In the genomic region with DNA sequence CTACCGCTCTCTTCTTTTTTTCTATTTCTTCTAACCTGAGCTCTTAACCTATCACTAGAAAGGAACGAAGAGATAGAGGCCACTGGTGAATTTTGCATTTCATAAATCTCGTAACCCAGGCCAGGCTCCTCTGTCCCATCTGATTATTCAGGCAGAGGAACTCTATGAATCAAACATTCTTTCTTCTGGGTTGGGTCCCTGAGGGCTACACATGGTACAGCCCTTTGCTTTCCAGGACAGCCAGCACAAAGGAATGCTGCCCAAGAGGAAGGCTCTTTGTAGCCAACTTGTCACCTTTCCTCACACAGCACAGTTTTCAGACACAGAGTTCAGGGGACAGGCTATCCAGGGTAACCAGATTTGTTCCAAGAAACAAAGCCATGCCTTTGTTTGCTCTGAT, we compare ENCODE assay signal across 19 cellular contexts.
"Had no signal": no experiment of that assay in that cellular context is flagged by ENCODE, and none has a peak within 500 bp of the region (broad histone marks: within the 10 kb centered on the region; RNA-seq: fewer than 3 reads in every experiment).

No MANE protein-coding gene starts in this region.

- H3K36me3 Mint-ChIP-seq: naive B cell had no signal

- H3K4me3 ChIP-seq: coronary artery, dorsolateral prefrontal cortex, gastrocnemius medialis, left ventricle myocardium inferior, lower lobe of right lung, upper lobe of left lung, uterus had no signal

- H3K27me3 Mint-ChIP-seq: naive B cell had no signal

- H3K36me3 ChIP-seq: gastrocnemius medialis, left ventricle myocardium inferior, lower lobe of right lung, neutrophil, upper lobe of left lung, uterus had no signal

- H3K4me1 Mint-ChIP-seq: immature natural killer cell, naive B cell, nephron had no signal

- H3K4me3 Mint-ChIP-seq: immature natural killer cell, naive B cell, nephron had no signal

- DNase-seq: dorsolateral prefrontal cortex; effector CD8-positive, alpha-beta T cell; gastrocnemius medialis; immature natural killer cell; kidney; left cardiac atrium; left ventricle myocardium inferior; lower lobe of right lung; mesenchymal stem cell; naive B cell; right cardiac atrium; small intestine; stimulated activated CD4-positive, alpha-beta T cell treated with anti-CD3 and anti-CD28 coated beads, Interleukin-12 subunit alpha, Interleukin-12 subunit beta, amount 100 ng/mL, for 4 hours; stimulated activated naive CD4-positive, alpha-beta T cell treated with Interleukin-2 at 50 U/mL for 16 hours; upper lobe of left lung; uterus had no signal

- H3K27ac Mint-ChIP-seq: immature natural killer cell, naive B cell, nephron had no signal

- H3K27ac ChIP-seq: coronary artery, dorsolateral prefrontal cortex, gastrocnemius medialis, left ventricle myocardium inferior, lower lobe of right lung, neutrophil, upper lobe of left lung, uterus had no signal

- H3K9me3 ChIP-seq: gastrocnemius medialis, neutrophil, uterus had no signal

- H3K4me1 ChIP-seq: gastrocnemius medialis, left ventricle myocardium inferior, lower lobe of right lung, upper lobe of left lung, uterus had no signal

- H3K27me3 ChIP-seq: dorsolateral prefrontal cortex, gastrocnemius medialis, neutrophil, upper lobe of left lung, uterus had no signal
